ENCODE assay signal across 8 cellular contexts in genomic region chr19:40529093-40529954, GRCh38. TPM values are rescaled to one million over a fixed set of nuclear protein-coding genes. Genes with fewer than 3 reads are reported as not detected.
DNase-seq lines count a peak whose midpoint lies in the region; ATAC-seq and TF ChIP-seq lines count a peak whose summit lies in the region.

No MANE protein-coding gene starts in this region.

- no peak for TF ChIP-seq POLR2A in lower leg skin (IDR thresholded peaks at IDR 0.05)

- H4K20me1 ChIP-seq in DND-41 (ENCODE audit: insufficient read depth, low read length) = no peaks in the 10 kb centered on the region

- ATAC-seq in DND-41 (ENCODE audit: insufficient read depth, low read depth) = peak; percentile 88
- ATAC-seq in HG03439 (IDR thresholded peaks at IDR 0.05; ENCODE audit: unreplicated experiment) = peak; percentile 47
- ATAC-seq in HG03460 (IDR thresholded peaks at IDR 0.05; ENCODE audit: unreplicated experiment) = no peak

- H3K4me3 ChIP-seq in DND-41 (ENCODE audit: low read depth in 1 of 2, low read length in 2 of 2) (peak overlapping the region in 1 of 2 experiments; percentile 43; a peak in 2 of 4 replicates), lower leg skin (ENCODE audit: low read depth, poor library complexity, severe bottlenecking) (no peak overlapping the region)

- H3K4me2 ChIP-seq in DND-41 (ENCODE audit: insufficient read depth, low read length) = peak overlapping the region; percentile 58

- no peaks in the 10 kb centered on the region for H3K27me3 ChIP-seq in DND-41 (ENCODE audit: insufficient read depth, low read length, poor library complexity)

- peak overlapping the region; percentile 84 for H2AFZ ChIP-seq in DND-41 (ENCODE audit: low read depth, low read length)

- peaks cover 10% of the 10 kb centered on the region for H3K4me1 ChIP-seq in DND-41 (ENCODE audit: insufficient read depth, low read length)

- WGBS in lower leg skin, 2 donors = 5 to 8% methylated on average over 23 to 41 of the region's 54 CpGs

- H3K9me3 ChIP-seq in DND-41 (ENCODE audit: insufficient read depth, low read length, severe bottlenecking) = no peaks in the 10 kb centered on the region

- H3K79me2 ChIP-seq in DND-41 (ENCODE audit: insufficient read depth, low read length) = no peaks in the 10 kb centered on the region

- H3K36me3 ChIP-seq in DND-41 (ENCODE audit: insufficient read depth, low read length) = no peaks in the 10 kb centered on the region

- DNase-seq in DND-41 = peak; percentile 88
- DNase-seq in NCI-H526 treated with DMSO at 0.1 percent for 48 hours (lab: John Stamatoyannopoulos, UW) = peak; percentile 78
- DNase-seq in activated CD4-positive, alpha-beta T cell treated with anti-CD3 and anti-CD28 coated beads, Interleukin-2, amount 50 U/mL, for 48 hours = peak; percentile 85 to 89
- DNase-seq in dermis microvascular lymphatic vessel endothelial cell (ENCODE audit: low read depth in 2 of 2) = peak; percentile 58 to 75
- DNase-seq in lower leg skin (ENCODE audit: low spot score in 2 of 2) = peak; percentile 69 to 97
- DNase-seq in stimulated activated CD4-positive, alpha-beta T cell treated with anti-CD3 and anti-CD28 coated beads, Interleukin-2, amount 100 ng/mL, for 48 hours = peak; percentile 88 to 96

- 0 out of 2 replicates have a peak overlapping the region, but pooled peaks have one; percentile 10 for H3K27ac ChIP-seq in DND-41 (ENCODE audit: low read length)

- intact Hi-C loops in lower leg skin (cut with DNase I; ENCODE audit: low total_unique reads) = loop anchor here (5.0 to 10.0 kb wide), 2 partner anchors 103 to 215 kb away; no protein-coding TSS in a partner anchor

- peak; percentile 99 for TF ChIP-seq CTCF in DND-41 (IDR thresholded peaks at IDR 0.05; ENCODE audit: borderline replicate concordance, extremely low read depth, low read length, poor library complexity, severe bottlenecking)
- TF ChIP-seq CTCF in lower leg skin (IDR thresholded peaks at IDR 0.05) = peak in 1 of 3 donors; percentile 94

- peak overlapping the region; percentile 18; the same call in 1 of the 2 replicates for H3K9ac ChIP-seq in DND-41 (ENCODE audit: low read depth, low read length)

RNA-seq across cellular contexts. Expression of gene SHKBP1, which starts 47.3 kb away (rescaled TPM):
- total RNA-seq in dermis microvascular lymphatic vessel endothelial cell = 19.5 and 40.0 TPM in 2 replicates
- 10 to 100 TPM; 39.6 to 53.4 (median 43.0) TPM for total RNA-seq in lower leg skin
